ENCODE assay signal across 8 cellular contexts in the genomic region with DNA sequence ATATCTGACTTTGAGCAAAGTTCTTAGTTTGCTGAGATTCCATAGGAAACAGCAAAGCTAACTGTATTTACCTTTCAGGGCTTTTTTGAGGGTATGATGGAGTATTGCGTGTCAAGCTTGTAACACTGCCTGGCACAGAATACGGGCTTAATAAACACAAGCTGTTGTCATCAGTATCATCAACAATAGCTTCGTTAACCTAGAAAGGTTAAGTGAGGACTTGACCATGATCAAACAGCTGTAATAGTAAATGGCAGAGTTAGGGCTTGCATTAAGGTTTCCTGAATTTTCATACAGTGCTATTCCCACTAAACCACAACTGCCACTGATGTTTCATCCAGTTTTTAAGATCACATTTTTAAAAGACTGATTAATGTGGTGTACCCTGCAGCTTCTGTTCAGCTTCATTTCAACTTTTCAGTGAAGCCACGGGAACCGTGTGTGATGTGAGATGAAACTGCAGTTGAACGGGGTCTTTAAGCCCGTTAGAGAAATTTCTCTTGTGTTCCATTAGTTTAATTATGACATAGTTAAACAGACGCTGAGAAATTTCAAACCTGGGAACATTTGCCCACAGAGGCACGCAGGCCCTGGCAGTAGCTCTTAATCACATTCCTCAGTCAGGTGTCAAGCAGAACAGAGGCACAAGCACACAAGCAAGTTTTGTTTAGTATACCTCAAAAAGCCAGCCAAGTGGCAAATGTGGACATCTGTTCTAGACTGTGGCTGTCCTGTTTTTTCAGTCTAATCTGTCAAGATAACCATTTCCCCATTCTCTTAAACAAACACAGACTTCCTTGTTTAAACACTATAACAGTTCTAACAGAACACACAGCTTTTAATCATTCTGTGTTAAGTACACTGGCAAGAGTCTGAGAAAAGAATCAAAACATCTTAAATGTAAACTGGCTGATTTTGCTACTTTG.
A peak's percentile ranks its signal among the peaks of the same experiment; 100 is the strongest.
DNase-seq lines count a peak whose midpoint lies in the region; ATAC-seq, FAIRE-seq and TF ChIP-seq lines count a peak whose summit lies in the region.

No MANE protein-coding gene starts in this region.

- no peaks in the 10 kb centered on the region for H3K4me1 ChIP-seq in GM12878 (ENCODE audit: control insufficient read depth, insufficient read depth, low read length)
- peaks cover 0 to 29% (median 11%) of the 10 kb centered on the region in 6 donors for H3K4me1 ChIP-seq in spleen

- FAIRE-seq in GM12878 (lab: Jason Lieb, UNC), result peak; percentile 49

- TF ChIP-seq POLR2A in GM12878 (IDR thresholded peaks at IDR 0.05; ENCODE audit: low read depth, low read length), result no peak
- TF ChIP-seq POLR2A in spleen (IDR thresholded peaks at IDR 0.05), result no peak

- no peaks in the 10 kb centered on the region; a peak in 2 of 4 replicates for H3K27me3 ChIP-seq in GM12878 (replicated peaks in 1 of 2; ENCODE audit: control insufficient read depth in 2 of 2, insufficient read depth in 2 of 2, low read length in 1 of 2)
- no peaks in the 10 kb centered on the region for H3K27me3 ChIP-seq in layer of hippocampus (ENCODE audit: control insufficient read depth, insufficient read depth, low read length)
- no peaks in the 10 kb centered on the region for H3K27me3 ChIP-seq in spleen (replicated peaks in 1 of 7)

- SMC1A ChIA-PET in GM12878 (lab: Charles Lee; ENCODE audit: uncharacterized antibody, unreplicated experiment), result interaction anchor here (0.7 to 2.6 kb wide), 7 partner anchors 10 to 310 kb away, joined by 3 to 12 read pairs (median 3); no protein-coding TSS in a partner anchor

- CTCF ChIA-PET in GM12878 (lab: Yijun Ruan, JAX), result interaction anchor here (1.0 to 1.6 kb wide), 2 partner anchors 34 to 928 kb away, joined by 3 to 6 read pairs; no protein-coding TSS in a partner anchor

- POLR2A ChIA-PET in GM12878 (lab: Charles Lee), result no interaction called here

- peak; percentile 42 for ATAC-seq in GM12878

- peak; percentile 27 to 57 for DNase-seq in NOMO-1 (lab: John Stamatoyannopoulos, UW; ENCODE audit: unreplicated experiment in 2 of 2)
- no peak for DNase-seq in NOMO-1 treated with dmso at 0.1 percent for 144 hours (lab: John Stamatoyannopoulos, UW; ENCODE audit: unreplicated experiment)
- peak; percentile 82 for DNase-seq in NCI-H146 (lab: John Stamatoyannopoulos, UW)
- DNase-seq in GM12878 (ENCODE audit: low read depth, low spot score), result peak; percentile 13
- DNase-seq in spleen, result no peak
- no peak for DNase-seq in coronary artery (ENCODE audit: low spot score)
- DNase-seq in GM20000 (ENCODE audit: low spot score), result no peak

- H3K27ac ChIP-seq in GM12878 (ENCODE audit: control insufficient read depth, insufficient read depth) (no peak overlapping the region), layer of hippocampus (ENCODE audit: low read depth, low read length) (peak overlapping the region; percentile 58), spleen (no peak overlapping the region), coronary artery (peak overlapping the region in 1 of 2 donors; percentile 49)

- BruUV-seq in GM12878 (replicated peaks; lab: Mats Ljungman, UMichigan), result no TSS peak

- H2AFZ ChIP-seq in GM12878 (ENCODE audit: control insufficient read depth, low read depth, low read length), result no peak overlapping the region

- intact Hi-C loops in GM12878 (cut with micrococcal nuclease; ENCODE audit: unreplicated experiment), result no loop called here
- intact Hi-C loops in spleen (cut with DNase I; ENCODE audit: low total_unique reads), result no loop called here

- H3K79me2 ChIP-seq in GM12878 (ENCODE audit: control insufficient read depth, insufficient read depth, low read length), result no peaks in the 10 kb centered on the region

- no peak for TF ChIP-seq RAD21 in GM12878 (IDR thresholded peaks at IDR 0.05; ENCODE audit: insufficient read depth, low read depth, low read length)

- TF ChIP-seq CTCF in GM12878 (IDR thresholded peaks at IDR 0.05 in 2 of 3, conservative IDR thresholded peaks at IDR 0.05 in 1 of 3; ENCODE audit: control insufficient read depth in 2 of 3, extremely low read depth in 1 of 3, insufficient read depth in 1 of 3, low read depth in 3 of 3, low read length in 3 of 3) (no peak), spleen (IDR thresholded peaks at IDR 0.05 in 8 of 11, conservative IDR thresholded peaks at IDR 0.05 in 3 of 11) (no peak), coronary artery (IDR thresholded peaks at IDR 0.05) (no peak), GM20000 (IDR thresholded peaks at IDR 0.05; ENCODE audit: extremely low read depth, missing control alignments) (no peak)

- H4K20me1 ChIP-seq in GM12878 (ENCODE audit: control insufficient read depth, insufficient read depth), result no peaks in the 10 kb centered on the region

- in situ Hi-C loops in GM12878 (cut with MboI), result no loop called here

- no peak overlapping the region for H3K4me2 ChIP-seq in GM12878 (ENCODE audit: control insufficient read depth, insufficient read depth)

- RAD21 ChIA-PET in GM12878 (lab: Charles Lee; ENCODE audit: unreplicated experiment), result no interaction called here

- TF ChIP-seq EP300 in GM12878 (IDR thresholded peaks at IDR 0.05; ENCODE audit: borderline replicate concordance in 1 of 2, control insufficient read depth in 1 of 2, low read depth in 2 of 2, low read length in 2 of 2), result no peak

- no peaks in the 10 kb centered on the region for H3K9me3 ChIP-seq in GM12878 (replicated peaks; ENCODE audit: control insufficient read depth, insufficient read depth, low read length)
- no peaks in the 10 kb centered on the region for H3K9me3 ChIP-seq in spleen

- H3K4me3 ChIP-seq in GM12878, result no peak overlapping the region
- no peak overlapping the region for H3K4me3 ChIP-seq in spleen
- H3K4me3 ChIP-seq in coronary artery, result no peak overlapping the region

- H3K9ac ChIP-seq in GM12878 (ENCODE audit: control insufficient read depth, insufficient read depth, low read length), result no peak overlapping the region

- WGBS in GM12878 (ENCODE audit: insufficient coverage, insufficient replicate concordance, low lambda C conversion rate, missing lambda C conversion rate), result 36% methylated on average over 9 of the region's 9 CpGs
- WGBS in spleen, 5 donors, result 37 to 55% (median 41%) methylated on average over 9 of the region's 9 CpGs

- H3K36me3 ChIP-seq in GM12878 (ENCODE audit: control insufficient read depth in 2 of 2, insufficient read depth in 2 of 2, low read length in 1 of 2) (no peaks in the 10 kb centered on the region), spleen (no peaks in the 10 kb centered on the region)

TF ChIP-seq in GM12878, 131 proteins besides CTCF, POLR2A, EP300 and RAD21:
- TF ChIP-seq SMARCA5 (IDR thresholded peaks at IDR 0.05) (no peak), MEF2A (IDR thresholded peaks at IDR 0.05; ENCODE audit: insufficient read depth, low read depth, low read length) (no peak), KDM1A (IDR thresholded peaks at IDR 0.05; ENCODE audit: borderline replicate concordance) (no peak), RFX5 (IDR thresholded peaks at IDR 0.05; ENCODE audit: low read depth, low read length) (no peak), FOXM1 (IDR thresholded peaks at IDR 0.05; ENCODE audit: low read depth, low read length) (no peak), BCL11A (IDR thresholded peaks at IDR 0.05; ENCODE audit: low read depth, low read length) (peak; percentile 33; the same call in 1 of the 2 replicates), STAT3 (IDR thresholded peaks at IDR 0.05; ENCODE audit: low read depth, low read length) (no peak), IKZF1 (conservative IDR thresholded peaks at IDR 0.05) (0 out of 2 replicates have a peak, but pooled peaks have one; percentile 11), JUND (IDR thresholded peaks at IDR 0.05; ENCODE audit: low read depth, low read length) (no peak), SPI1 (IDR thresholded peaks at IDR 0.05; ENCODE audit: borderline replicate concordance, insufficient read depth, low read depth, low read length) (peak; percentile 46; the same call in 1 of the 2 replicates), KLF5 (IDR thresholded peaks at IDR 0.05; ENCODE audit: partially characterized antibody) (no peak), BHLHE40 (IDR thresholded peaks at IDR 0.05; ENCODE audit: borderline replicate concordance in 1 of 2, low read depth in 2 of 2, low read length in 1 of 2) (0 out of 4 replicates have a peak, but pooled peaks of 1 of the 2 experiments have one; percentile 14), TAF1 (IDR thresholded peaks at IDR 0.05; ENCODE audit: borderline replicate concordance, low read depth, low read length) (no peak), SREBF2 (IDR thresholded peaks at IDR 0.05; ENCODE audit: low read length) (no peak)
- TF ChIP-seq, protein P1, sequence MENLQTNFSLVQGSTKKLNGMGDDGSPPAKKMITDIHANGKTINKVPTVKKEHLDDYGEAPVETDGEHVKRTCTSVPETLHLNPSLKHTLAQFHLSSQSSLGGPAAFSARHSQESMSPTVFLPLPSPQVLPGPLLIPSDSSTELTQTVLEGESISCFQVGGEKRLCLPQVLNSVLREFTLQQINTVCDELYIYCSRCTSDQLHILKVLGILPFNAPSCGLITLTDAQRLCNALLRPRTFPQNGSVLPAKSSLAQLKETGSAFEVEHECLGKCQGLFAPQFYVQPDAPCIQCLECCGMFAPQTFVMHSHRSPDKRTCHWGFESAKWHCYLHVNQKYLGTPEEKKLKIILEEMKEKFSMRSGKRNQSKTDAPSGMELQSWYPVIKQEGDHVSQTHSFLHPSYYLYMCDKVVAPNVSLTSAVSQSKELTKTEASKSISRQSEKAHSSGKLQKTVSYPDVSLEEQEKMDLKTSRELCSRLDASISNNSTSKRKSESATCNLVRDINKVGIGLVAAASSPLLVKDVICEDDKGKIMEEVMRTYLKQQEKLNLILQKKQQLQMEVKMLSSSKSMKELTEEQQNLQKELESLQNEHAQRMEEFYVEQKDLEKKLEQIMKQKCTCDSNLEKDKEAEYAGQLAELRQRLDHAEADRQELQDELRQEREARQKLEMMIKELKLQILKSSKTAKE (IDR thresholded peaks at IDR 0.05; ENCODE audit: low read depth, poor library complexity, severe bottlenecking), result no peak

Comparison
In these comparisons a context has a peak if more than half of its experiments do, and no peak if none do; other contexts are left out.
1. DNase-seq: peak in NOMO-1 (2 of 2), NCI-H146 (single experiment) and GM12878 (single experiment); none in NOMO-1 treated with dmso at 0.1 percent for 144 hours (single experiment), spleen (single experiment), coronary artery (single experiment) and GM20000 (single experiment).